In the genomic region with DNA sequence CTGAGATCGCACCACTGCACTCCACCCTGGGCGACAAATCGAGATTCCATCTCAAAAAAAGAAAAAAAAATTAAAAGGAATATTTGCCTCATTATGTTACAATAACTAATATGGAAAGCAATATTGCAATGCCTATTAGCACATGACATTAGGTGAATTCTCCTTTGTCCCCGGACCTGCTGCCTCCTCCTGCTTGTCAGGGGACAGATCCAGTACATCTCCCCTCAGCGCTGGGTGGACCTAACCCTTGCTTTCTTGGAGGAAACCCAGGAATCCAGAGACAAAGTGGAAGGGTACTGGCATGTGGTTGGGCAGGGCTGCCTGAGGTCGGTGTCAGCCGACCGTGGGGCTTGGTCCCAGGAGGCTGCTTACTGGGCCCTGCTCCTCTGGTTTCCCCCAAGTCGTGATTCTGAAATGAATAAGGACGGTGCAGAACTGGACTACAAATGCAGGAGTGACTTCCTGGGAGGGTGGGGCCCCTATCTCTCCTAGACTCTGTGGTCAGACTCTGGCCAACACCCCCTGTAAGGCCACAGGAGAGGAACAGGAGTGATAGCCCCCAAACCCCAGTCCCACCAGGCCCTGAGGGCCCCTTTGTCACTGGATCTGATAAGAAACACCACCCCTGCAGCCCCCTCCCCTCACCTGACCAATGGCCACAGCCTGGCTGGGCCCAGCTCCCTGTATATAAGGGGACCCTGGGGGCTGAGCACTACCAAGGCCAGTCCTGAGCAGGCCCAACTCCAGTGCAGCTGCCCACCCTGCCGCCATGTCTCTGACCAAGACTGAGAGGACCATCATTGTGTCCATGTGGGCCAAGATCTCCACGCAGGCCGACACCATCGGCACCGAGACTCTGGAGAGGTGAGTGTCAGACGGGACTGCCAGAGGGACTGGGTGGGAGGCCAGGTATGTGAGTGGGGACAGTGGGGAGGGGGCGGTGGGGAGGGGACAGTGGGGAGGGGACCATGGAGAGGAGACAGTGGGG, we compare ENCODE assay signal across 1 cellular context.
TF ChIP-seq lines count a peak whose summit lies in the region.

A gene (plus strand): TSS at position 504 of the 988 bp plus-strand sequence. CDS start 266 bp downstream, at position 770.

TF ChIP-seq in WTC11, 78 proteins besides CTCF, POLR2A, EP300 and RAD21 (continued from another document):
- TF ChIP-seq, protein P1, sequence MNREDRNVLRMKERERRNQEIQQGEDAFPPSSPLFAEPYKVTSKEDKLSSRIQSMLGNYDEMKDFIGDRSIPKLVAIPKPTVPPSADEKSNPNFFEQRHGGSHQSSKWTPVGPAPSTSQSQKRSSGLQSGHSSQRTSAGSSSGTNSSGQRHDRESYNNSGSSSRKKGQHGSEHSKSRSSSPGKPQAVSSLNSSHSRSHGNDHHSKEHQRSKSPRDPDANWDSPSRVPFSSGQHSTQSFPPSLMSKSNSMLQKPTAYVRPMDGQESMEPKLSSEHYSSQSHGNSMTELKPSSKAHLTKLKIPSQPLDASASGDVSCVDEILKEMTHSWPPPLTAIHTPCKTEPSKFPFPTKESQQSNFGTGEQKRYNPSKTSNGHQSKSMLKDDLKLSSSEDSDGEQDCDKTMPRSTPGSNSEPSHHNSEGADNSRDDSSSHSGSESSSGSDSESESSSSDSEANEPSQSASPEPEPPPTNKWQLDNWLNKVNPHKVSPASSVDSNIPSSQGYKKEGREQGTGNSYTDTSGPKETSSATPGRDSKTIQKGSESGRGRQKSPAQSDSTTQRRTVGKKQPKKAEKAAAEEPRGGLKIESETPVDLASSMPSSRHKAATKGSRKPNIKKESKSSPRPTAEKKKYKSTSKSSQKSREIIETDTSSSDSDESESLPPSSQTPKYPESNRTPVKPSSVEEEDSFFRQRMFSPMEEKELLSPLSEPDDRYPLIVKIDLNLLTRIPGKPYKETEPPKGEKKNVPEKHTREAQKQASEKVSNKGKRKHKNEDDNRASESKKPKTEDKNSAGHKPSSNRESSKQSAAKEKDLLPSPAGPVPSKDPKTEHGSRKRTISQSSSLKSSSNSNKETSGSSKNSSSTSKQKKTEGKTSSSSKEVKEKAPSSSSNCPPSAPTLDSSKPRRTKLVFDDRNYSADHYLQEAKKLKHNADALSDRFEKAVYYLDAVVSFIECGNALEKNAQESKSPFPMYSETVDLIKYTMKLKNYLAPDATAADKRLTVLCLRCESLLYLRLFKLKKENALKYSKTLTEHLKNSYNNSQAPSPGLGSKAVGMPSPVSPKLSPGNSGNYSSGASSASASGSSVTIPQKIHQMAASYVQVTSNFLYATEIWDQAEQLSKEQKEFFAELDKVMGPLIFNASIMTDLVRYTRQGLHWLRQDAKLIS (CRISPR knock-in tag; IDR thresholded peaks at IDR 0.05; ENCODE audit: borderline replicate concordance): no peak
- TF ChIP-seq, protein P2, sequence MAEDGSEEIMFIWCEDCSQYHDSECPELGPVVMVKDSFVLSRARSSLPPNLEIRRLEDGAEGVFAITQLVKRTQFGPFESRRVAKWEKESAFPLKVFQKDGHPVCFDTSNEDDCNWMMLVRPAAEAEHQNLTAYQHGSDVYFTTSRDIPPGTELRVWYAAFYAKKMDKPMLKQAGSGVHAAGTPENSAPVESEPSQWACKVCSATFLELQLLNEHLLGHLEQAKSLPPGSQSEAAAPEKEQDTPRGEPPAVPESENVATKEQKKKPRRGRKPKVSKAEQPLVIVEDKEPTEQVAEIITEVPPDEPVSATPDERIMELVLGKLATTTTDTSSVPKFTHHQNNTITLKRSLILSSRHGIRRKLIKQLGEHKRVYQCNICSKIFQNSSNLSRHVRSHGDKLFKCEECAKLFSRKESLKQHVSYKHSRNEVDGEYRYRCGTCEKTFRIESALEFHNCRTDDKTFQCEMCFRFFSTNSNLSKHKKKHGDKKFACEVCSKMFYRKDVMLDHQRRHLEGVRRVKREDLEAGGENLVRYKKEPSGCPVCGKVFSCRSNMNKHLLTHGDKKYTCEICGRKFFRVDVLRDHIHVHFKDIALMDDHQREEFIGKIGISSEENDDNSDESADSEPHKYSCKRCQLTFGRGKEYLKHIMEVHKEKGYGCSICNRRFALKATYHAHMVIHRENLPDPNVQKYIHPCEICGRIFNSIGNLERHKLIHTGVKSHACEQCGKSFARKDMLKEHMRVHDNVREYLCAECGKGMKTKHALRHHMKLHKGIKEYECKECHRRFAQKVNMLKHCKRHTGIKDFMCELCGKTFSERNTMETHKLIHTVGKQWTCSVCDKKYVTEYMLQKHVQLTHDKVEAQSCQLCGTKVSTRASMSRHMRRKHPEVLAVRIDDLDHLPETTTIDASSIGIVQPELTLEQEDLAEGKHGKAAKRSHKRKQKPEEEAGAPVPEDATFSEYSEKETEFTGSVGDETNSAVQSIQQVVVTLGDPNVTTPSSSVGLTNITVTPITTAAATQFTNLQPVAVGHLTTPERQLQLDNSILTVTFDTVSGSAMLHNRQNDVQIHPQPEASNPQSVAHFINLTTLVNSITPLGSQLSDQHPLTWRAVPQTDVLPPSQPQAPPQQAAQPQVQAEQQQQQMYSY (CRISPR knock-in tag; IDR thresholded peaks at IDR 0.05): no peak
- TF ChIP-seq MXD4 (CRISPR knock-in tag; IDR thresholded peaks at IDR 0.05; ENCODE audit: borderline replicate concordance): no peak
- TF ChIP-seq, protein P3, sequence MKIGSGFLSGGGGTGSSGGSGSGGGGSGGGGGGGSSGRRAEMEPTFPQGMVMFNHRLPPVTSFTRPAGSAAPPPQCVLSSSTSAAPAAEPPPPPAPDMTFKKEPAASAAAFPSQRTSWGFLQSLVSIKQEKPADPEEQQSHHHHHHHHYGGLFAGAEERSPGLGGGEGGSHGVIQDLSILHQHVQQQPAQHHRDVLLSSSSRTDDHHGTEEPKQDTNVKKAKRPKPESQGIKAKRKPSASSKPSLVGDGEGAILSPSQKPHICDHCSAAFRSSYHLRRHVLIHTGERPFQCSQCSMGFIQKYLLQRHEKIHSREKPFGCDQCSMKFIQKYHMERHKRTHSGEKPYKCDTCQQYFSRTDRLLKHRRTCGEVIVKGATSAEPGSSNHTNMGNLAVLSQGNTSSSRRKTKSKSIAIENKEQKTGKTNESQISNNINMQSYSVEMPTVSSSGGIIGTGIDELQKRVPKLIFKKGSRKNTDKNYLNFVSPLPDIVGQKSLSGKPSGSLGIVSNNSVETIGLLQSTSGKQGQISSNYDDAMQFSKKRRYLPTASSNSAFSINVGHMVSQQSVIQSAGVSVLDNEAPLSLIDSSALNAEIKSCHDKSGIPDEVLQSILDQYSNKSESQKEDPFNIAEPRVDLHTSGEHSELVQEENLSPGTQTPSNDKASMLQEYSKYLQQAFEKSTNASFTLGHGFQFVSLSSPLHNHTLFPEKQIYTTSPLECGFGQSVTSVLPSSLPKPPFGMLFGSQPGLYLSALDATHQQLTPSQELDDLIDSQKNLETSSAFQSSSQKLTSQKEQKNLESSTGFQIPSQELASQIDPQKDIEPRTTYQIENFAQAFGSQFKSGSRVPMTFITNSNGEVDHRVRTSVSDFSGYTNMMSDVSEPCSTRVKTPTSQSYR (CRISPR knock-in tag; IDR thresholded peaks at IDR 0.05): no peak
- no peak for TF ChIP-seq CREM (CRISPR knock-in tag; IDR thresholded peaks at IDR 0.05)
- TF ChIP-seq FOXJ3 (CRISPR knock-in tag; IDR thresholded peaks at IDR 0.05; ENCODE audit: borderline replicate concordance): no peak
